23 cellular contexts compared by ENCODE assay signal in genomic region chr1:78419309-78419708, GRCh38.
DNase-seq lines count a peak whose midpoint lies in the region; FAIRE-seq and TF ChIP-seq lines count a peak whose summit lies in the region.
"Had no signal": no experiment of that assay in that cellular context is flagged by ENCODE, and none has a peak within 500 bp of the region (broad histone marks: within the 10 kb centered on the region; RNA-seq: fewer than 3 reads in every experiment).

No MANE protein-coding gene starts in this region.

- H4K20me1 ChIP-seq in KMS-11 (ENCODE audit: insufficient read depth): no peaks in the 10 kb centered on the region
- H4K20me1 ChIP-seq in astrocyte (ENCODE audit: insufficient read depth, low read length): no peaks in the 10 kb centered on the region
- no peaks in the 10 kb centered on the region for H4K20me1 ChIP-seq in hepatocyte (ENCODE audit: insufficient read depth, poor library complexity, severe bottlenecking)

- TF ChIP-seq CTCF in AG09309 (IDR thresholded peaks at IDR 0.05; ENCODE audit: control insufficient read depth, insufficient read depth, low read depth, low read length, missing control alignments) (no peak), KMS-11 (conservative IDR thresholded peaks at IDR 0.05; ENCODE audit: low read depth, low read length) (no peak), astrocyte (IDR thresholded peaks at IDR 0.05; ENCODE audit: insufficient read depth, low read depth, low read length) (no peak), hepatocyte (IDR thresholded peaks at IDR 0.05; ENCODE audit: poor library complexity) (no peak)

- H3K9me3 ChIP-seq in astrocyte (ENCODE audit: insufficient read depth, low read depth, low read length) (no peaks in the 10 kb centered on the region), hepatocyte (ENCODE audit: low read depth) (no peaks in the 10 kb centered on the region)

- no peaks in the 10 kb centered on the region for H3K36me3 Mint-ChIP-seq in astrocyte (ENCODE audit: low read depth, unreplicated experiment)
- H3K36me3 Mint-ChIP-seq: activated naive CD8-positive, alpha-beta T cell; naive thymus-derived CD4-positive, alpha-beta T cell; stimulated activated effector memory CD8-positive, alpha-beta T cell treated with anti-CD3 and anti-CD28 coated beads, Interleukin-12 subunit alpha, Interleukin-12 subunit beta, amount 100 ng/mL, for 72 hours had no signal

- H2AFZ ChIP-seq in KMS-11 (ENCODE audit: low read depth) (peak overlapping the region; percentile 78; the same call in 1 of the 2 replicates), astrocyte (ENCODE audit: low read depth, low read length) (no peak overlapping the region), hepatocyte (no peak overlapping the region)

- H3K4me2 ChIP-seq in KMS-11 (peak overlapping the region; percentile 57; the same call in 1 of the 2 replicates), astrocyte (ENCODE audit: low read length) (peak overlapping the region; percentile 40), hepatocyte (peak overlapping the region; percentile 21)

- H3K27me3 ChIP-seq in KMS-11 (ENCODE audit: insufficient read depth, low read depth) (no peaks in the 10 kb centered on the region), astrocyte (ENCODE audit: insufficient read depth, low read length) (peaks cover 2% of the 10 kb centered on the region), hepatocyte (no peaks in the 10 kb centered on the region)

- no peak overlapping the region for H3K9ac ChIP-seq in KMS-11
- no peak overlapping the region for H3K9ac ChIP-seq in astrocyte (ENCODE audit: low read length)

- WGBS in hepatocyte (ENCODE audit: low lambda C conversion rate, missing lambda C conversion rate): 77% methylated on average over 3 of the region's 3 CpGs

- H3K27ac Mint-ChIP-seq in astrocyte (ENCODE audit: unreplicated experiment): no peak overlapping the region
- H3K27ac Mint-ChIP-seq: activated naive CD8-positive, alpha-beta T cell; activated T-cell treated with anti-CD3 and anti-CD28 coated beads, Interleukin-2, amount 50 U/mL, for 24 hours; immature natural killer cell; naive thymus-derived CD4-positive, alpha-beta T cell; stimulated activated effector memory CD8-positive, alpha-beta T cell treated with anti-CD3 and anti-CD28 coated beads, Interleukin-12 subunit alpha, Interleukin-12 subunit beta, amount 100 ng/mL, for 72 hours had no signal

- H3K79me2 ChIP-seq in KMS-11 (ENCODE audit: insufficient read depth, low read depth) (no peaks in the 10 kb centered on the region), astrocyte (ENCODE audit: insufficient read depth, low read length) (no peaks in the 10 kb centered on the region), hepatocyte (no peaks in the 10 kb centered on the region)

- peaks cover 18% of the 10 kb centered on the region for H3K4me1 ChIP-seq in KMS-11 (ENCODE audit: low read depth, poor library complexity, severe bottlenecking)
- H3K4me1 ChIP-seq in astrocyte (ENCODE audit: insufficient read depth, low read length): no peaks in the 10 kb centered on the region
- no peaks in the 10 kb centered on the region for H3K4me1 ChIP-seq in hepatocyte (ENCODE audit: insufficient read depth)

- H3K9me2 ChIP-seq in hepatocyte (replicated peaks; ENCODE audit: insufficient read depth): no peaks in the 10 kb centered on the region

- H3K36me3 ChIP-seq in KMS-11 (ENCODE audit: insufficient read depth): no peaks in the 10 kb centered on the region
- H3K36me3 ChIP-seq in astrocyte (ENCODE audit: insufficient read depth, low read length): no peaks in the 10 kb centered on the region
- H3K36me3 ChIP-seq in hepatocyte (replicated peaks; ENCODE audit: insufficient read depth, low read depth): no peaks in the 10 kb centered on the region

- H3K27me3 Mint-ChIP-seq in astrocyte (ENCODE audit: low read depth, unreplicated experiment): no peaks in the 10 kb centered on the region
- H3K27me3 Mint-ChIP-seq: activated naive CD8-positive, alpha-beta T cell; activated T-cell treated with anti-CD3 and anti-CD28 coated beads, Interleukin-2, amount 50 U/mL, for 24 hours; central memory CD8-positive, alpha-beta T cell had no signal

- no peak for FAIRE-seq in astrocyte (lab: Jason Lieb, UNC)
- FAIRE-seq: HTR-8/SVneo had no signal

- H3K4me3 ChIP-seq in AG09309 (ENCODE audit: control insufficient read depth, low read depth, low read length): no peak overlapping the region
- H3K4me3 ChIP-seq in KMS-11 (IDR thresholded peaks at IDR 0.05; ENCODE audit: insufficient read depth, low read depth, low read length): no peak overlapping the region
- H3K4me3 ChIP-seq in astrocyte (ENCODE audit: insufficient read depth, low read depth, low read length): no peak overlapping the region
- no peak overlapping the region for H3K4me3 ChIP-seq in hepatocyte
- H3K4me3 ChIP-seq: lung had no signal

- H3K27ac ChIP-seq in KMS-11 (peak overlapping the region; percentile 27; the same call in 1 of the 2 replicates), astrocyte (ENCODE audit: low read depth, low read length) (no peak overlapping the region), hepatocyte (no peak overlapping the region)

- H3K9me3 Mint-ChIP-seq in astrocyte (ENCODE audit: unreplicated experiment): no peaks in the 10 kb centered on the region
- H3K9me3 Mint-ChIP-seq: activated T-cell treated with anti-CD3 and anti-CD28 coated beads, Interleukin-2, amount 50 U/mL, for 24 hours; central memory CD8-positive, alpha-beta T cell; stimulated activated effector memory CD8-positive, alpha-beta T cell treated with anti-CD3 and anti-CD28 coated beads, Interleukin-12 subunit alpha, Interleukin-12 subunit beta, amount 100 ng/mL, for 72 hours had no signal

- no peaks in the 10 kb centered on the region for H3K4me1 Mint-ChIP-seq in astrocyte (ENCODE audit: low read depth, unreplicated experiment)
- H3K4me1 Mint-ChIP-seq: central memory CD8-positive, alpha-beta T cell; immature natural killer cell; naive thymus-derived CD4-positive, alpha-beta T cell; stimulated activated effector memory CD8-positive, alpha-beta T cell treated with anti-CD3 and anti-CD28 coated beads, Interleukin-12 subunit alpha, Interleukin-12 subunit beta, amount 100 ng/mL, for 72 hours had no signal

- no peak overlapping the region for H3K4me3 Mint-ChIP-seq in astrocyte (ENCODE audit: unreplicated experiment)
- H3K4me3 Mint-ChIP-seq: activated naive CD8-positive, alpha-beta T cell; activated T-cell treated with anti-CD3 and anti-CD28 coated beads, Interleukin-2, amount 50 U/mL, for 24 hours; central memory CD8-positive, alpha-beta T cell; immature natural killer cell; naive thymus-derived CD4-positive, alpha-beta T cell; stimulated activated effector memory CD8-positive, alpha-beta T cell treated with anti-CD3 and anti-CD28 coated beads, Interleukin-12 subunit alpha, Interleukin-12 subunit beta, amount 100 ng/mL, for 72 hours had no signal

- DNase-seq in AG09309 (ENCODE audit: low read depth) (peak; percentile 89), astrocyte (ENCODE audit: low read depth) (peak; percentile 92), hepatocyte (ENCODE audit: low spot score) (no peak), NCI-H526 (lab: John Stamatoyannopoulos, UW) (no peak), DMS53 (lab: John Stamatoyannopoulos, UW) (no peak), SIG-M5 (lab: John Stamatoyannopoulos, UW) (no peak), NCI-H2107 treated with DMSO at 0.1 percent for 48 hours (lab: John Stamatoyannopoulos, UW; ENCODE audit: unreplicated experiment) (no peak)
- DNase-seq: ACHN; activated CD4-positive, alpha-beta T cell treated with anti-CD3 and anti-CD28 coated beads, Interleukin-2, amount 50 U/mL, for 4 hours; activated T-cell treated with anti-CD3 and anti-CD28 coated beads, Interleukin-2, amount 50 U/mL, for 24 hours; GDM1; HCEC 1CT; immature natural killer cell; naive thymus-derived CD4-positive, alpha-beta T cell; NCI-H187 treated with DMSO at 0.1 percent for 48 hours; NCI-H510A; posterior cingulate gyrus had no signal

Comparison
In these comparisons a context has a peak if more than half of its experiments do, and no peak if none do; other contexts are left out.
1. DNase-seq: peak in AG09309 (single experiment) and astrocyte (single experiment); none in hepatocyte (single experiment), NCI-H526 (0 of 2), DMS53 (single experiment), SIG-M5 (single experiment) and NCI-H2107 treated with DMSO at 0.1 percent for 48 hours (single experiment).
2. Peak in every context shown above with its lines, with median percentiles within 50 percentile points of each other: H3K4me2 ChIP-seq.